ENCODE assay signal across 9 cellular contexts in the genomic region with DNA sequence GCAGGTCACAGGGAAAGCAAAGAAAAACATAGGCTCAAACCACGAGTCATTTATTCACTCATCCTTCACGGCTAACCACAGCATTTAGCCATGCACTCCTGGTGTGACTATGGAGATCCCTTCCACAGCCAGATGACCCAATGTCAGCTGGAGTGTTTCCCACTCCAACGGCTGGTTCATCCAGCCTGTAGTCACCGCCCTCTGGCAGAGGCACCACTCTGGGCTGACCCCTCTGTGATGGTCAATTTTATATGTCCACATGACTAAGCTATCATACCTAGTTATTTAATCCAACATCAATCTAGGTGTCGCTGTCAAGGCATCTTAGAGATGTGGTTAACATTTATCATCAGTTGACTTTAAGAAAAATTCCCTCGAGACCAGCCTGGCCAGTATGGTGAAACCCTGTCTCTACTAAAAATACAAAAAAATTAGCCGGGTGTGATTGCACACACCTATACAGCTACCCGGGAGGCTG. TPM values are rescaled to one million over a fixed set of nuclear protein-coding genes. Genes with fewer than 3 reads are reported as not detected.
DNase-seq lines count a peak whose midpoint lies in the region; ATAC-seq lines count a peak whose summit lies in the region.
"Had no signal": no experiment of that assay in that cellular context is flagged by ENCODE, and none has a peak within 500 bp of the region (broad histone marks: within the 10 kb centered on the region; RNA-seq: fewer than 3 reads in every experiment).

No MANE protein-coding gene starts in this region.

- DNase-seq in GM04503 (ENCODE audit: low read depth), result peak; percentile 51
- DNase-seq in MV-4-11 (lab: John Stamatoyannopoulos, UW), result peak; percentile 46
- DNase-seq in epidermal melanocyte (ENCODE audit: insufficient read length, low spot score), result peak; percentile 14
- DNase-seq in sciatic nerve (ENCODE audit: low spot score), result peak; percentile 59
- no peak for DNase-seq in stimulated activated CD4-positive, alpha-beta T cell treated with anti-CD3 and anti-CD28 coated beads, Interleukin-4, amount 100 ng/mL, for 24 hours
- DNase-seq in NCI-H524 treated with DMSO at 0.1 percent for 48 hours (lab: John Stamatoyannopoulos, UW), result no peak
- no peak for DNase-seq in KBM-7
- DNase-seq: NCI-H510A, T-helper 9 cell had no signal

- intact Hi-C loops in sciatic nerve (cut with DNase I), result no loop called here

- peak; percentile 73 for ATAC-seq in sciatic nerve

- in situ Hi-C loops in KBM-7 (cut with MboI; ENCODE audit: low pct_unique_long_range_greater_than_20kb, low sequenced_read_pairs), result no loop called here

RNA-seq across cellular contexts. Expression of gene PHF19, which starts 9.5 kb away (rescaled TPM):
- total RNA-seq in sciatic nerve, result 29.3 TPM

RNA-seq across cellular contexts. Expression of gene TRAF1, which starts 40.1 kb away (rescaled TPM):
- 8.0 TPM for total RNA-seq in sciatic nerve

RNA-seq across cellular contexts. Expression of gene PSMD5, which starts 43.8 kb away (rescaled TPM):
- total RNA-seq in sciatic nerve, result 39.0 TPM

Comparison
In these comparisons a context has a peak if more than half of its experiments do, and no peak if none do; other contexts are left out.
1. DNase-seq: peak in GM04503 (single experiment), MV-4-11 (single experiment), epidermal melanocyte (single experiment) and sciatic nerve (single experiment); none in stimulated activated CD4-positive, alpha-beta T cell treated with anti-CD3 and anti-CD28 coated beads, Interleukin-4, amount 100 ng/mL, for 24 hours (single experiment), NCI-H524 treated with DMSO at 0.1 percent for 48 hours (single experiment) and KBM-7 (single experiment).